ENCODE assay signal across 1 cellular context in genomic region chr2:164841719-164842623, GRCh38.
TF ChIP-seq lines count a peak whose summit lies in the region.

TSS of gene COBLL1 (minus strand) at chr2:164841823. CDS start at chr2:164841196, 627 bp downstream.

TF ChIP-seq in HepG2, 621 proteins besides CTCF, POLR2A, EP300 and RAD21 (continued from another document and continues in another):
- TF ChIP-seq, protein P1, sequence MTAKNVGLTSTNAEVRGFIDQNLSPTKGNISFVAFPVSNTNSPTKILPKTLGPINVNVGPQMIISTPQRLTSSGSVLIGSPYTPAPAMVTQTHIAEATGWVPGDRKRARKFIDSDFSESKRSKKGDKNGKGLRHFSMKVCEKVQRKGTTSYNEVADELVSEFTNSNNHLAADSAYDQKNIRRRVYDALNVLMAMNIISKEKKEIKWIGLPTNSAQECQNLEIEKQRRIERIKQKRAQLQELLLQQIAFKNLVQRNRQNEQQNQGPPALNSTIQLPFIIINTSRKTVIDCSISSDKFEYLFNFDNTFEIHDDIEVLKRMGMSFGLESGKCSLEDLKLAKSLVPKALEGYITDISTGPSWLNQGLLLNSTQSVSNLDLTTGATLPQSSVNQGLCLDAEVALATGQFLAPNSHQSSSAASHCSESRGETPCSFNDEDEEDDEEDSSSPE (CRISPR knock-in tag; IDR thresholded peaks at IDR 0.05), result peak; percentile 36; the same call in 1 of the 2 replicates
- TF ChIP-seq ZNF124 (CRISPR knock-in tag; IDR thresholded peaks at IDR 0.05) (peak; percentile 82), PPARG (CRISPR knock-in tag; conservative IDR thresholded peaks at IDR 0.05) (0 out of 2 replicates have a peak, but pooled peaks have one; percentile 38), TCF7L2 (IDR thresholded peaks at IDR 0.05; ENCODE audit: low read depth, low read length) (no peak), YY1 (IDR thresholded peaks at IDR 0.05; ENCODE audit: insufficient read depth, insufficient replicate concordance, low read depth, low read length) (no peak), ZNF709 (CRISPR knock-in tag; IDR thresholded peaks at IDR 0.05) (no peak), ZNF10 (CRISPR knock-in tag; IDR thresholded peaks at IDR 0.05; ENCODE audit: borderline replicate concordance, low read depth) (no peak), MXI1 (IDR thresholded peaks at IDR 0.05; ENCODE audit: borderline replicate concordance, low read depth, low read length) (peak; percentile 24; the same call in 1 of the 3 replicates), PBX2 (CRISPR knock-in tag; IDR thresholded peaks at IDR 0.05) (no peak), SP5 (CRISPR knock-in tag; IDR thresholded peaks at IDR 0.05; ENCODE audit: borderline replicate concordance, low read depth) (0 out of 2 replicates have a peak, but pooled peaks have one; percentile 10), ZFP37 (CRISPR knock-in tag; IDR thresholded peaks at IDR 0.05; ENCODE audit: borderline replicate concordance) (0 out of 2 replicates have a peak, but pooled peaks have one; percentile 74), GTF3A (CRISPR knock-in tag; conservative IDR thresholded peaks at IDR 0.05) (peak; percentile 84; the same call in 1 of the 2 replicates), FOXK1 (CRISPR knock-in tag; IDR thresholded peaks at IDR 0.05; ENCODE audit: borderline replicate concordance, low read depth) (no peak), RNF2 (conservative IDR thresholded peaks at IDR 0.05; ENCODE audit: low read depth) (no peak), NFYC (CRISPR knock-in tag; IDR thresholded peaks at IDR 0.05) (no peak), PAXIP1 (CRISPR knock-in tag; conservative IDR thresholded peaks at IDR 0.05) (peak; percentile 61), SAP130 (CRISPR knock-in tag; IDR thresholded peaks at IDR 0.05; ENCODE audit: low read depth) (peak; percentile 84; the same call in 1 of the 2 replicates), TAF15 (IDR thresholded peaks at IDR 0.05; ENCODE audit: low read depth, low read length, poor library complexity, severe bottlenecking) (peak; percentile 96), ZNF18 (CRISPR knock-in tag; IDR thresholded peaks at IDR 0.05; ENCODE audit: insufficient replicate concordance) (no peak), GATA4 (IDR thresholded peaks at IDR 0.05; ENCODE audit: borderline replicate concordance, low read depth) (no peak), ZIK1 (CRISPR knock-in tag; IDR thresholded peaks at IDR 0.05; ENCODE audit: borderline replicate concordance, low read depth) (0 out of 2 replicates have a peak, but pooled peaks have one; percentile 39), ZNF510 (CRISPR knock-in tag; IDR thresholded peaks at IDR 0.05; ENCODE audit: low read depth) (no peak; the same call in 1 of the 2 replicates), ZNF619 (CRISPR knock-in tag; IDR thresholded peaks at IDR 0.05) (peak; percentile 72; the same call in 1 of the 2 replicates), ZSCAN29 (CRISPR knock-in tag; conservative IDR thresholded peaks at IDR 0.05) (peak; percentile 74), ZXDC (CRISPR knock-in tag; IDR thresholded peaks at IDR 0.05) (no peak; the same call in 1 of the 2 replicates), RFXAP (CRISPR knock-in tag; IDR thresholded peaks at IDR 0.05; ENCODE audit: borderline replicate concordance) (peak; percentile 74), IRF1 (CRISPR knock-in tag; IDR thresholded peaks at IDR 0.05; ENCODE audit: low read depth) (0 out of 2 replicates have a peak, but pooled peaks have one; percentile 58)
- TF ChIP-seq, protein P2, sequence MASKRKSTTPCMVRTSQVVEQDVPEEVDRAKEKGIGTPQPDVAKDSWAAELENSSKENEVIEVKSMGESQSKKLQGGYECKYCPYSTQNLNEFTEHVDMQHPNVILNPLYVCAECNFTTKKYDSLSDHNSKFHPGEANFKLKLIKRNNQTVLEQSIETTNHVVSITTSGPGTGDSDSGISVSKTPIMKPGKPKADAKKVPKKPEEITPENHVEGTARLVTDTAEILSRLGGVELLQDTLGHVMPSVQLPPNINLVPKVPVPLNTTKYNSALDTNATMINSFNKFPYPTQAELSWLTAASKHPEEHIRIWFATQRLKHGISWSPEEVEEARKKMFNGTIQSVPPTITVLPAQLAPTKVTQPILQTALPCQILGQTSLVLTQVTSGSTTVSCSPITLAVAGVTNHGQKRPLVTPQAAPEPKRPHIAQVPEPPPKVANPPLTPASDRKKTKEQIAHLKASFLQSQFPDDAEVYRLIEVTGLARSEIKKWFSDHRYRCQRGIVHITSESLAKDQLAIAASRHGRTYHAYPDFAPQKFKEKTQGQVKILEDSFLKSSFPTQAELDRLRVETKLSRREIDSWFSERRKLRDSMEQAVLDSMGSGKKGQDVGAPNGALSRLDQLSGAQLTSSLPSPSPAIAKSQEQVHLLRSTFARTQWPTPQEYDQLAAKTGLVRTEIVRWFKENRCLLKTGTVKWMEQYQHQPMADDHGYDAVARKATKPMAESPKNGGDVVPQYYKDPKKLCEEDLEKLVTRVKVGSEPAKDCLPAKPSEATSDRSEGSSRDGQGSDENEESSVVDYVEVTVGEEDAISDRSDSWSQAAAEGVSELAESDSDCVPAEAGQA (IDR thresholded peaks at IDR 0.05; ENCODE audit: low read depth), result peak; percentile 57; the same call in 1 of the 2 replicates
- TF ChIP-seq, protein P2 (CRISPR knock-in tag; IDR thresholded peaks at IDR 0.05; ENCODE audit: borderline replicate concordance), result 0 out of 2 replicates have a peak, but pooled peaks have one; percentile 79
- TF ChIP-seq, protein P3, sequence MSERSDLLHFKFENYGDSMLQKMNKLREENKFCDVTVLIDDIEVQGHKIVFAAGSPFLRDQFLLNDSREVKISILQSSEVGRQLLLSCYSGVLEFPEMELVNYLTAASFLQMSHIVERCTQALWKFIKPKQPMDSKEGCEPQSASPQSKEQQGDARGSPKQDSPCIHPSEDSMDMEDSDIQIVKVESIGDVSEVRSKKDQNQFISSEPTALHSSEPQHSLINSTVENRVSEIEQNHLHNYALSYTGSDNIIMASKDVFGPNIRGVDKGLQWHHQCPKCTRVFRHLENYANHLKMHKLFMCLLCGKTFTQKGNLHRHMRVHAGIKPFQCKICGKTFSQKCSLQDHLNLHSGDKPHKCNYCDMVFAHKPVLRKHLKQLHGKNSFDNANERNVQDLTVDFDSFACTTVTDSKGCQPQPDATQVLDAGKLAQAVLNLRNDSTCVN (CRISPR knock-in tag; IDR thresholded peaks at IDR 0.05; ENCODE audit: borderline replicate concordance), result peak; percentile 60; the same call in 1 of the 2 replicates
- TF ChIP-seq, protein P4, sequence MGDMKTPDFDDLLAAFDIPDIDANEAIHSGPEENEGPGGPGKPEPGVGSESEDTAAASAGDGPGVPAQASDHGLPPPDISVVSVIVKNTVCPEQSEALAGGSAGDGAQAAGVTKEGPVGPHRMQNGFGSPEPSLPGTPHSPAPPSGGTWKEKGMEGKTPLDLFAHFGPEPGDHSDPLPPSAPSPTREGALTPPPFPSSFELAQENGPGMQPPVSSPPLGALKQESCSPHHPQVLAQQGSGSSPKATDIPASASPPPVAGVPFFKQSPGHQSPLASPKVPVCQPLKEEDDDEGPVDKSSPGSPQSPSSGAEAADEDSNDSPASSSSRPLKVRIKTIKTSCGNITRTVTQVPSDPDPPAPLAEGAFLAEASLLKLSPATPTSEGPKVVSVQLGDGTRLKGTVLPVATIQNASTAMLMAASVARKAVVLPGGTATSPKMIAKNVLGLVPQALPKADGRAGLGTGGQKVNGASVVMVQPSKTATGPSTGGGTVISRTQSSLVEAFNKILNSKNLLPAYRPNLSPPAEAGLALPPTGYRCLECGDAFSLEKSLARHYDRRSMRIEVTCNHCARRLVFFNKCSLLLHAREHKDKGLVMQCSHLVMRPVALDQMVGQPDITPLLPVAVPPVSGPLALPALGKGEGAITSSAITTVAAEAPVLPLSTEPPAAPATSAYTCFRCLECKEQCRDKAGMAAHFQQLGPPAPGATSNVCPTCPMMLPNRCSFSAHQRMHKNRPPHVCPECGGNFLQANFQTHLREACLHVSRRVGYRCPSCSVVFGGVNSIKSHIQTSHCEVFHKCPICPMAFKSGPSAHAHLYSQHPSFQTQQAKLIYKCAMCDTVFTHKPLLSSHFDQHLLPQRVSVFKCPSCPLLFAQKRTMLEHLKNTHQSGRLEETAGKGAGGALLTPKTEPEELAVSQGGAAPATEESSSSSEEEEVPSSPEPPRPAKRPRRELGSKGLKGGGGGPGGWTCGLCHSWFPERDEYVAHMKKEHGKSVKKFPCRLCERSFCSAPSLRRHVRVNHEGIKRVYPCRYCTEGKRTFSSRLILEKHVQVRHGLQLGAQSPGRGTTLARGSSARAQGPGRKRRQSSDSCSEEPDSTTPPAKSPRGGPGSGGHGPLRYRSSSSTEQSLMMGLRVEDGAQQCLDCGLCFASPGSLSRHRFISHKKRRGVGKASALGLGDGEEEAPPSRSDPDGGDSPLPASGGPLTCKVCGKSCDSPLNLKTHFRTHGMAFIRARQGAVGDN (CRISPR knock-in tag; IDR thresholded peaks at IDR 0.05), result peak; percentile 89
